ENCODE assay signal across 8 cellular contexts in the genomic region with DNA sequence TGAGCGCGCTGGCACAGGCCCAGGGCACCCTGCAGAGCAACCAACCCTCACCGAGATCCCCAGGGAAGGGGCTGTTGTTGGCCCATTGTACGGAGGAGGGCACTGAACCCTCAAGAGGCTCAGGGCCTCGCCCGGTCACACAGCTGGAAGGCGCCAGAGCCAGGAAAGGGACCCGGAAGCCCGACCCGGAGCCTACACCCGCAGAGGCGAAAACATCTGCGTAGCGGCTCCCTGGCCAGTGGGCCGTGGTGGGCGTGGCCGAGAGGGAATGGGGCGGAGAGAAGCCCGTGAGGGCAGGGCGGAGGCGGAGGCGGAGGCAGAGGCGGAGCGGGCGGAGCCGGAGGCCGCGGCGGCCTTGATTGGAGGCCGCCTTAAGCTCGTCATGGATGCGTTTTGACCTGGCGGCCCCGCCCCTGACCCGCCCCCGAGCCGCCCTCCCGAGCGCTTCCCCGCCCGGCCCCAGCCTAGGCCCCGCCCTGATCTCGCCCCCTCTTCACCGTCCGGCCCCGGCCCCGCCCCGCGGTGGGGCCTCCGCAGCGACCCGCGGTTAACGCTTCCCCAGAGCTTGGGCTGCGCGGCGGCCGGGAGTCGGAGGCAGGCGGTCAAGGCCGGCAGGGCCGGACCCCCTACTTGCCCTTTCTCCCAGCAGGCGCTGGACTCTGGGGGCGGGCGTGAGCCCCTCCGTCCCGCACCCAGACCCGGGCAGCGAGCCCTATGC. TPM values are rescaled to one million over a fixed set of nuclear protein-coding genes. Genes with fewer than 3 reads are reported as not detected.
DNase-seq lines count a peak whose midpoint lies in the region; ATAC-seq and TF ChIP-seq lines count a peak whose summit lies in the region.

No MANE protein-coding gene starts in this region.

- peaks cover 16% of the 10 kb centered on the region for H3K4me1 ChIP-seq in muscle layer of colon (ENCODE audit: insufficient read depth, low read length)

- peak overlapping the region; percentile 98 for H3K27ac ChIP-seq in muscle layer of colon (ENCODE audit: low read depth, low read length)

- H3K27me3 Mint-ChIP-seq in IgD-negative memory B cell: no peaks in the 10 kb centered on the region

- no peaks in the 10 kb centered on the region for H3K9me3 ChIP-seq in muscle layer of colon (ENCODE audit: low read length)

- DNase-seq in DMS153 (lab: John Stamatoyannopoulos, UW) (peak; percentile 90), OCI-M2 (lab: John Stamatoyannopoulos, UW; ENCODE audit: unreplicated experiment) (peak; percentile 81), erythroblast (lab: John Stamatoyannopoulos, UW) (peak; percentile 97 to 99)
- peak; percentile 95 for DNase-seq in activated T-cell treated with anti-CD3 and anti-CD28 coated beads, Interleukin-2, amount 50 U/mL, for 1 hour
- peak; percentile 98 for DNase-seq in stimulated activated CD8-positive, alpha-beta memory T cell treated with anti-CD3 and anti-CD28 coated beads, Interleukin-4, amount 100 ng/mL, for 48 hours

- H3K9me3 Mint-ChIP-seq in IgD-negative memory B cell: no peaks in the 10 kb centered on the region

- peaks cover 12% of the 10 kb centered on the region for H3K36me3 ChIP-seq in muscle layer of colon (ENCODE audit: insufficient read depth, low read length)

- peak; percentile 54 for ATAC-seq in GM21576 (IDR thresholded peaks at IDR 0.05; ENCODE audit: unreplicated experiment)

- peak overlapping the region; percentile 38 for H3K9ac ChIP-seq in muscle layer of colon (ENCODE audit: low read length)

- H3K27me3 ChIP-seq in muscle layer of colon (ENCODE audit: control insufficient read depth in 1 of 2, insufficient read depth in 2 of 2, low read length in 2 of 2): no peaks in the 10 kb centered on the region

- TF ChIP-seq POLR2A in erythroblast (IDR thresholded peaks at IDR 0.05; ENCODE audit: low read length): peak; percentile 81

- peak overlapping the region; percentile 94 for H3K27ac Mint-ChIP-seq in IgD-negative memory B cell

- peaks cover 5% of the 10 kb centered on the region for H3K36me3 Mint-ChIP-seq in IgD-negative memory B cell

- peak overlapping the region; percentile 81 to 92 (median 85) for H3K4me3 Mint-ChIP-seq in IgD-negative memory B cell

- H3K4me1 Mint-ChIP-seq in IgD-negative memory B cell: peaks cover 17 to 19% (median 17%) of the 10 kb centered on the region in 3 donors

- peak overlapping the region in 1 of 2 donors; percentile 68 for H3K4me3 ChIP-seq in muscle layer of colon (ENCODE audit: low read depth in 1 of 2, low read length in 2 of 2)

RNA-seq across cellular contexts. Expression of gene MRGBP, which starts 2.1 kb away (rescaled TPM):
- polyA plus RNA-seq in IgD-negative memory B cell: 8.3 TPM

RNA-seq across cellular contexts. Expression of gene OGFR, which starts 10.5 kb away (rescaled TPM):
- polyA plus RNA-seq in IgD-negative memory B cell: 79.6 TPM

RNA-seq across cellular contexts. Expression of gene COL9A3, which starts 22.7 kb away (rescaled TPM):
- polyA plus RNA-seq in IgD-negative memory B cell: 11.9 TPM
